ENCODE assay signal across 8 cellular contexts in the genomic region with DNA sequence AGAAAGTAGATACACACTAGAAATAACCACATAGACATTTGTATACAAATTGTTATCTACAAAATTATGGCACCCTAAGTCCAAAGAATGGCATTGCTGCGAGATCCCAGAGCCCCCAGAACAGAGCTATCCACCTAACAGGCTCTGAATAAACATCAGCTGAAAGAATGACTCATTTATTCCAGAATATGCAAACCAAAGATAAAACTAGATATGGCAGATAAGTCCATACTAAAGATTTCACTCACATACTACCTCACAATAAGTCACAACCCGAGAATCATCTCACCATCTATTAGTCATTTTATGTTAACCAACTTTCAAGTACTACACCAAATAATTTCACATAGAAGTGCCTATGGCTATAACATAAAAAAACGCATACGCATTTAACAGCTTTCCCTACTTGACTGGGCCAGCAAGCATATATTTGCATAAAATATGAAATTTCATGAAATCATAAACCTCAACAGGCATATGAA. TPM values are rescaled to one million over a fixed set of nuclear protein-coding genes. Genes with fewer than 3 reads are reported as not detected.
DNase-seq lines count a peak whose midpoint lies in the region; ATAC-seq, FAIRE-seq and TF ChIP-seq lines count a peak whose summit lies in the region.

No MANE protein-coding gene starts in this region.

- POLR2A ChIA-PET in Panc1 (lab: Charles Lee): no interaction called here

- H3K36me3 ChIP-seq in Panc1 (ENCODE audit: control insufficient read depth, insufficient read depth, low read length): peaks cover 2% of the 10 kb centered on the region

- no peaks in the 10 kb centered on the region for H3K27me3 ChIP-seq in Panc1 (ENCODE audit: control insufficient read depth, insufficient read depth, low read length)

- ATAC-seq in GM21619 (IDR thresholded peaks at IDR 0.05; ENCODE audit: unreplicated experiment) (peak; percentile 55), Panc1 (0 out of 2 replicates have a peak, but pooled peaks have one; percentile 45)

- H3K4me3 ChIP-seq in Panc1 (ENCODE audit: low read depth in 2 of 2, low read length in 2 of 2) (no peak overlapping the region), fibroblast of pulmonary artery (replicated peaks; ENCODE audit: low read depth, low read length) (no peak overlapping the region)

- H3K4me1 ChIP-seq in Panc1 (ENCODE audit: control insufficient read depth, insufficient read depth, low read length): peaks cover 23% of the 10 kb centered on the region

- FAIRE-seq in D721Med (lab: Jason Lieb, UNC): peak; percentile 29

- no peak overlapping the region for H3K27ac ChIP-seq in Panc1 (ENCODE audit: low read length)

- TF ChIP-seq CTCF in D721Med (IDR thresholded peaks at IDR 0.05; ENCODE audit: insufficient read depth, missing control alignments) (no peak), Panc1 (IDR thresholded peaks at IDR 0.05) (no peak), fibroblast of pulmonary artery (IDR thresholded peaks at IDR 0.05; ENCODE audit: low read length, missing control alignments) (no peak)

- in situ Hi-C loops in Panc1 (cut with HindIII; ENCODE audit: low pct_unique_long_range_greater_than_20kb, low sequenced_read_pairs): no loop called here

- no peaks in the 10 kb centered on the region for H3K9me3 ChIP-seq in Panc1 (ENCODE audit: control insufficient read depth, insufficient read depth, low read depth, low read length)

- no peak for DNase-seq in D721Med (ENCODE audit: insufficient read length, low spot score)
- DNase-seq in Panc1 (ENCODE audit: low read depth, low spot score): no peak
- peak; percentile 68 for DNase-seq in fibroblast of pulmonary artery (ENCODE audit: low read depth)
- DNase-seq in DMS 273 treated with DMSO at 0.1 percent for 48 hours (lab: John Stamatoyannopoulos, UW): no peak
- no peak for DNase-seq in NK-92 treated with Interleukin-12 subunit alpha and Interleukin-12 subunit beta, amount 100 ng/mL, for 24 hours (lab: John Stamatoyannopoulos, UW)
- no peak for DNase-seq in DMS79 (lab: John Stamatoyannopoulos, UW)
- no peak for DNase-seq in NCI-H2171 (lab: John Stamatoyannopoulos, UW)

- intact Hi-C loops in Panc1 (cut with micrococcal nuclease; ENCODE audit: unreplicated experiment): no loop called here

- no TSS peak for BruUV-seq in Panc1 (replicated peaks; lab: Mats Ljungman, UMichigan)

- CTCF ChIA-PET in Panc1 (lab: Charles Lee): no interaction called here

RNA-seq across cellular contexts. Expression of gene CNIH1, which starts 5.6 kb away (rescaled TPM):
- 83.7 TPM for total RNA-seq in Panc1 (2021; ENCODE audit: unreplicated experiment)
- 60.0 TPM for polyA plus RNA-seq in Panc1 (2012; ENCODE audit: insufficient read length)

RNA-seq across cellular contexts. Expression of gene CDKN3, which starts 38.7 kb away (rescaled TPM):
- 36.1 TPM for total RNA-seq in Panc1 (2021; ENCODE audit: unreplicated experiment)
- 9.0 TPM for polyA plus RNA-seq in Panc1 (2012; ENCODE audit: insufficient read length)

RNA-seq across cellular contexts. Expression of gene GMFB, which starts 53.2 kb away (rescaled TPM):
- total RNA-seq in Panc1 (2021; ENCODE audit: unreplicated experiment): 54.2 TPM
- 18.2 TPM for polyA plus RNA-seq in Panc1 (2012; ENCODE audit: insufficient read length)
